ENCODE assay signal across 18 cellular contexts in the genomic region with DNA sequence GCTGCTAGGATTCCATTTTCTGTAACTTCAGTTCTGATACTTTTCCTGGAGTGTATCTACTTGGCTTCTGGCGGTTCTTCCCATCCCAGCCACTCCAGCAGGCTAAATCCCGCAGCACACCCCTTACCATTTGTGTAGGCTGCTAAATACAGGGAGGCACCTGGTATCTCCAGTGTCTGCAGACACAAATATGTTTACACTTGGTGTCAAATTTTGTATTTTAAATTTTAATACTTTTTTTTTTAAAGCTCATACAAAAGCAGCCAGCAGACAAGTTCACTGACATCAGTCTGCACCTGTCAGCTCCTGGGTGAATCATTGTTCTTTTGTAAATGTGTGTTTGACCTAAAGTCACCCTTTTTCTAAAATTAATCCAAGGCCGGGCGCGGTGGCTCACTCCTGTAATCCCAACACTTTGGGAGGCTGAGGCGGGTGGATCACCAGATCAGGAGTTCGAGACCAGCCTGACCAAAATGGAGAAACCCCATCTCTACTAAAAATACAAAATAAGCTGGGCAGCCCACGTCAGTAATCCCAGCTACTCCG. TPM values are rescaled to one million over a fixed set of nuclear protein-coding genes. Genes with fewer than 3 reads are reported as not detected.
A peak's percentile ranks its signal among the peaks of the same experiment; 100 is the strongest.
DNase-seq lines count a peak whose midpoint lies in the region; ATAC-seq and TF ChIP-seq lines count a peak whose summit lies in the region.
"Had no signal": no experiment of that assay in that cellular context is flagged by ENCODE, and none has a peak within 500 bp of the region (broad histone marks: within the 10 kb centered on the region; RNA-seq: fewer than 3 reads in every experiment).

No MANE protein-coding gene starts in this region.

- intact Hi-C loops in CD4-positive, alpha-beta T cell (cut with DNase I, micrococcal nuclease): no loop called here
- intact Hi-C loops in naive thymus-derived CD4-positive, alpha-beta T cell (cut with micrococcal nuclease): no loop called here

- H3K27me3 ChIP-seq in CD4-positive, alpha-beta T cell (ENCODE audit: control insufficient read depth, insufficient read depth, low read length): peaks cover 55% of the 10 kb centered on the region
- H3K27me3 ChIP-seq in naive thymus-derived CD4-positive, alpha-beta T cell (ENCODE audit: control insufficient read depth in 2 of 2, insufficient read depth in 2 of 2, low read length in 2 of 2): peaks cover 0 to 13% of the 10 kb centered on the region in 2 donors

- no peaks in the 10 kb centered on the region for H3K9me3 ChIP-seq in CD4-positive, alpha-beta T cell (ENCODE audit: control insufficient read depth, low read length)
- no peaks in the 10 kb centered on the region for H3K9me3 ChIP-seq in naive thymus-derived CD4-positive, alpha-beta T cell (ENCODE audit: control insufficient read depth in 2 of 3, low read length in 3 of 3)
- H3K9me3 ChIP-seq: BE2C, prostate gland had no signal

- CTCF ChIA-PET in CD4-positive, alpha-beta T cell (lab: Charles Lee): no interaction called here
- CTCF ChIA-PET in naive thymus-derived CD4-positive, alpha-beta T cell (lab: Charles Lee): no interaction called here

- peaks cover 56% of the 10 kb centered on the region for H3K27me3 Mint-ChIP-seq in CD4-positive, alpha-beta T cell
- peaks cover 57% of the 10 kb centered on the region for H3K27me3 Mint-ChIP-seq in activated naive CD8-positive, alpha-beta T cell treated with anti-CD3 and anti-CD28 coated beads for 36 hours
- H3K27me3 Mint-ChIP-seq in naive thymus-derived CD4-positive, alpha-beta T cell: peaks cover 12 to 64% (median 45%) of the 10 kb centered on the region in 5 donors

- peak overlapping the region; percentile 30 for H3K4me3 Mint-ChIP-seq in CD4-positive, alpha-beta T cell
- H3K4me3 Mint-ChIP-seq in activated naive CD8-positive, alpha-beta T cell treated with anti-CD3 and anti-CD28 coated beads for 36 hours: peak overlapping the region; percentile 87
- peak overlapping the region in 8 of 10 donors; percentile 25 to 77 (median 66) for H3K4me3 Mint-ChIP-seq in naive thymus-derived CD4-positive, alpha-beta T cell

- peaks cover 6% of the 10 kb centered on the region for H3K4me1 Mint-ChIP-seq in CD4-positive, alpha-beta T cell (ENCODE audit: low read depth)
- H3K4me1 Mint-ChIP-seq in activated naive CD8-positive, alpha-beta T cell treated with anti-CD3 and anti-CD28 coated beads for 36 hours: peaks cover 3% of the 10 kb centered on the region
- H3K4me1 Mint-ChIP-seq in naive thymus-derived CD4-positive, alpha-beta T cell: peaks cover 0 to 7% (median 4%) of the 10 kb centered on the region in 7 donors

- H3K27ac ChIP-seq in CD4-positive, alpha-beta T cell (ENCODE audit: low read depth, low read length): no peak overlapping the region
- H3K27ac ChIP-seq in naive thymus-derived CD4-positive, alpha-beta T cell (ENCODE audit: low read depth, low read length): no peak overlapping the region
- H3K27ac ChIP-seq: foreskin keratinocyte had no signal

- no peak for TF ChIP-seq CTCF in CD4-positive, alpha-beta T cell (IDR thresholded peaks at IDR 0.05)
- TF ChIP-seq CTCF in GM13977 (IDR thresholded peaks at IDR 0.05; ENCODE audit: extremely low read depth, insufficient read depth, missing control alignments): no peak

- H3K27ac Mint-ChIP-seq in CD4-positive, alpha-beta T cell: no peak overlapping the region
- H3K27ac Mint-ChIP-seq in activated naive CD8-positive, alpha-beta T cell treated with anti-CD3 and anti-CD28 coated beads for 36 hours: no peak overlapping the region
- no peak overlapping the region for H3K27ac Mint-ChIP-seq in naive thymus-derived CD4-positive, alpha-beta T cell
- H3K27ac Mint-ChIP-seq: effector memory CD8-positive, alpha-beta T cell had no signal

- H3K4me1 ChIP-seq in naive thymus-derived CD4-positive, alpha-beta T cell (ENCODE audit: control insufficient read depth in 2 of 2, insufficient read depth in 2 of 2, low read length in 2 of 2): peaks cover 0 to 3% of the 10 kb centered on the region in 2 donors
- H3K4me1 ChIP-seq: BE2C, foreskin keratinocyte, prostate gland had no signal

- no peaks in the 10 kb centered on the region for H3K36me3 Mint-ChIP-seq in CD4-positive, alpha-beta T cell (ENCODE audit: low read depth)
- H3K36me3 Mint-ChIP-seq in activated naive CD8-positive, alpha-beta T cell treated with anti-CD3 and anti-CD28 coated beads for 36 hours: peaks cover 2% of the 10 kb centered on the region
- H3K36me3 Mint-ChIP-seq in naive thymus-derived CD4-positive, alpha-beta T cell: peaks cover 0 to 11% (median 2%) of the 10 kb centered on the region in 5 donors

- POLR2A ChIA-PET in CD4-positive, alpha-beta T cell (lab: Charles Lee): no interaction called here
- POLR2A ChIA-PET in naive thymus-derived CD4-positive, alpha-beta T cell (lab: Charles Lee): no interaction called here

- H3K9me3 Mint-ChIP-seq in CD4-positive, alpha-beta T cell: no peaks in the 10 kb centered on the region
- peaks cover 1% of the 10 kb centered on the region for H3K9me3 Mint-ChIP-seq in activated naive CD8-positive, alpha-beta T cell treated with anti-CD3 and anti-CD28 coated beads for 36 hours
- peaks cover 2 to 52% (median 13%) of the 10 kb centered on the region in 11 donors for H3K9me3 Mint-ChIP-seq in naive thymus-derived CD4-positive, alpha-beta T cell
- H3K9me3 Mint-ChIP-seq: effector memory CD8-positive, alpha-beta T cell had no signal

- H3K4me3 ChIP-seq in naive thymus-derived CD4-positive, alpha-beta T cell (ENCODE audit: low read length): no peak overlapping the region

- no peak for ATAC-seq in CD4-positive, alpha-beta T cell (ENCODE audit: poor library complexity)
- no peak for ATAC-seq in naive thymus-derived CD4-positive, alpha-beta T cell
- ATAC-seq in HG03135 (IDR thresholded peaks at IDR 0.05; ENCODE audit: unreplicated experiment): no peak
- ATAC-seq: effector memory CD8-positive, alpha-beta T cell had no signal

- in situ Hi-C loops in GM13977 (cut with MboI; ENCODE audit: low pct_unique_long_range_greater_than_20kb, low sequenced_read_pairs, unreplicated experiment): no loop called here

- no peaks in the 10 kb centered on the region for H3K36me3 ChIP-seq in naive thymus-derived CD4-positive, alpha-beta T cell (ENCODE audit: control insufficient read depth in 2 of 3, insufficient read depth in 3 of 3, low read length in 3 of 3)
- H3K36me3 ChIP-seq: BE2C, prostate gland had no signal

- no peak for DNase-seq in CD4-positive, alpha-beta T cell
- peak; percentile 45 for DNase-seq in DMS53 treated with DMSO at 0.1 percent for 48 hours (lab: John Stamatoyannopoulos, UW; ENCODE audit: unreplicated experiment)
- no peak for DNase-seq in activated naive CD8-positive, alpha-beta T cell treated with anti-CD3 and anti-CD28 coated beads for 36 hours
- no peak for DNase-seq in naive thymus-derived CD4-positive, alpha-beta T cell
- DNase-seq in GM13977 (ENCODE audit: low spot score): no peak
- no peak for DNase-seq in DMS79 treated with DMSO at 0.1 percent for 48 hours (lab: John Stamatoyannopoulos, UW)
- no peak for DNase-seq in iPS-NIHi11 (ENCODE audit: low spot score)
- DNase-seq: activated naive CD4-positive, alpha-beta T cell treated with anti-CD3 and anti-CD28 coated beads, Interleukin-2, amount 50 U/mL, for 16 hours; BE2C; effector memory CD8-positive, alpha-beta T cell; foreskin keratinocyte; NCI-H2029; SIG-M5 had no signal

RNA-seq across cellular contexts. Expression of a gene that starts 3.4 kb away (rescaled TPM):
- total RNA-seq in CD4-positive, alpha-beta T cell: not detected
- under 1 TPM in 1 of 2 experiments, not detected in 1; 0.14 TPM for total RNA-seq in activated naive CD8-positive, alpha-beta T cell treated with anti-CD3 and anti-CD28 coated beads for 36 hours
- not detected for total RNA-seq in naive thymus-derived CD4-positive, alpha-beta T cell
- polyA plus RNA-seq in naive thymus-derived CD4-positive, alpha-beta T cell: not detected
- total RNA-seq: activated CD8-positive, alpha-beta memory T cell treated with anti-CD3 and anti-CD28 coated beads for 36 hours; bronchial epithelial cell; foreskin keratinocyte; mesenteric fat pad; prostate gland had no signal

RNA-seq across cellular contexts. Expression of a gene that starts 16.4 kb away (rescaled TPM):
- 10 to 100 TPM; 11.4 to 11.6 TPM for total RNA-seq in CD4-positive, alpha-beta T cell
- total RNA-seq in activated naive CD8-positive, alpha-beta T cell treated with anti-CD3 and anti-CD28 coated beads for 36 hours: 10 to 100 TPM; 18.2 to 21.4 TPM
- total RNA-seq in naive thymus-derived CD4-positive, alpha-beta T cell: 10 to 100 TPM in 4 of 5 experiments, 1 to 10 TPM in 1; 9.4 to 22.5 (median 20.5) TPM
- polyA plus RNA-seq in naive thymus-derived CD4-positive, alpha-beta T cell: 10 to 100 TPM; 11.4 to 12.2 TPM

RNA-seq across cellular contexts. Expression of a gene that starts 32.4 kb away (rescaled TPM):
- 10 to 100 TPM; 29.3 to 30.5 TPM for total RNA-seq in CD4-positive, alpha-beta T cell
- total RNA-seq in activated naive CD8-positive, alpha-beta T cell treated with anti-CD3 and anti-CD28 coated beads for 36 hours: 1 to 10 TPM; 6.9 to 7.9 TPM
- 10 to 100 TPM; 18.0 to 56.7 (median 33.7) TPM for total RNA-seq in naive thymus-derived CD4-positive, alpha-beta T cell
- 10 to 100 TPM; 15.1 to 27.9 TPM for polyA plus RNA-seq in naive thymus-derived CD4-positive, alpha-beta T cell

RNA-seq across cellular contexts. Expression of a gene that starts 43.7 kb away (rescaled TPM):
- 10 to 100 TPM; 16.9 to 18.0 TPM for total RNA-seq in CD4-positive, alpha-beta T cell
- 1 to 10 TPM; 6.3 to 6.7 TPM for total RNA-seq in activated naive CD8-positive, alpha-beta T cell treated with anti-CD3 and anti-CD28 coated beads for 36 hours
- total RNA-seq in naive thymus-derived CD4-positive, alpha-beta T cell: 10 to 100 TPM in 1 of 5 experiments, 1 to 10 TPM in 4; 2.4 to 18.5 (median 6.9) TPM
- 1 to 10 TPM in 1 of 2 donors, under 1 TPM in 1; 0.78 to 3.4 TPM for polyA plus RNA-seq in naive thymus-derived CD4-positive, alpha-beta T cell

RNA-seq across cellular contexts. Expression of a gene that starts 51.3 kb away (rescaled TPM):
- total RNA-seq in CD4-positive, alpha-beta T cell: 10 to 100 TPM; 24.6 to 25.7 TPM
- total RNA-seq in activated naive CD8-positive, alpha-beta T cell treated with anti-CD3 and anti-CD28 coated beads for 36 hours: 10 to 100 TPM; 18.8 to 19.5 TPM
- 10 to 100 TPM; 14.6 to 33.9 (median 25.7) TPM for total RNA-seq in naive thymus-derived CD4-positive, alpha-beta T cell
- polyA plus RNA-seq in naive thymus-derived CD4-positive, alpha-beta T cell: 10 to 100 TPM in 1 of 2 donors, 1 to 10 TPM in 1; 8.0 to 16.7 TPM

Comparison
In these comparisons a context has a peak if more than half of its experiments do, and no peak if none do; other contexts are left out.
1. H3K4me3 Mint-ChIP-seq: peak in every context shown above with its lines; median percentile 87 in activated naive CD8-positive, alpha-beta T cell treated with anti-CD3 and anti-CD28 coated beads for 36 hours; 66 in naive thymus-derived CD4-positive, alpha-beta T cell; 30 in CD4-positive, alpha-beta T cell.